Comparison of ENCODE assay signal across 28 cellular contexts in genomic region chr21:28882345-28882744, GRCh38.
"Had no signal": no experiment of that assay in that cellular context is flagged by ENCODE, and none has a peak within 500 bp of the region (broad histone marks: within the 10 kb centered on the region; RNA-seq: fewer than 3 reads in every experiment).

No MANE protein-coding gene starts in this region.

- H3K27ac ChIP-seq: neural progenitor cell, ovary, parathyroid adenoma, psoas muscle, right lobe of liver, sigmoid colon, stomach, thoracic aorta, thyroid gland, tibial nerve, upper lobe of left lung, vagina had no signal

- H3K4me1 ChIP-seq: neural progenitor cell, parathyroid adenoma had no signal

- DNase-seq: occipital lobe; ovary; posterior cingulate gyrus; psoas muscle; right cardiac atrium; right lobe of liver; sigmoid colon; small intestine; stimulated activated CD4-positive, alpha-beta T cell treated with anti-CD3 and anti-CD28 coated beads, Interleukin-15, amount 100 ng/mL, for 24 hours; stimulated activated CD4-positive, alpha-beta T cell treated with anti-CD3 and anti-CD28 coated beads, Interleukin-2, amount 100 ng/mL, for 24 hours; stimulated activated CD4-positive, alpha-beta T cell treated with anti-CD3 and anti-CD28 coated beads, Interleukin-2, amount 100 ng/mL, for 48 hours; stimulated activated CD4-positive, alpha-beta T cell treated with anti-CD3 and anti-CD28 coated beads, Interleukin-4, amount 100 ng/mL, for 24 hours; stimulated activated naive B cell treated with anti-CD40 and anti-IgM and Interleukin-4, amounts not matched to agents 10 μg/mL and 1 μg/mL and 100 μg/mL, for 72 hours; stimulated activated naive CD4-positive, alpha-beta T cell treated with Interleukin-2 at 50 U/mL for 16 hours; stomach; thyroid gland; trophoblast cell; upper lobe of left lung had no signal

- H3K4me3 Mint-ChIP-seq: nephron; neural progenitor cell; stimulated activated effector memory CD8-positive, alpha-beta T cell treated with anti-CD3 and anti-CD28 coated beads, Interleukin-12 subunit alpha, Interleukin-12 subunit beta, amount 100 ng/mL, for 72 hours; stimulated activated naive B cell treated with anti-CD40 and anti-IgM and Interleukin-4, amounts not matched to agents 10 μg/mL and 1 μg/mL and 100 μg/mL, for 72 hours; stimulated activated naive CD8-positive, alpha-beta T cell treated with anti-CD3 and anti-CD28 coated beads, Interleukin-15, Interleukin-2, amounts not matched to agents 100 ng/mL and 50 ng/mL, for 24 hours had no signal

- H3K4me3 ChIP-seq: neural progenitor cell, ovary, psoas muscle, right lobe of liver, sigmoid colon, stomach, thoracic aorta, thyroid gland, tibial nerve, upper lobe of left lung, vagina had no signal

- H3K79me2 ChIP-seq: parathyroid adenoma had no signal

- H3K9me3 ChIP-seq: ovary, psoas muscle, right lobe of liver, sigmoid colon, stomach, thoracic aorta, thyroid gland, tibial nerve, upper lobe of left lung, vagina had no signal

- H3K27me3 Mint-ChIP-seq: stimulated activated naive B cell treated with anti-CD40 and anti-IgM and Interleukin-4, amounts not matched to agents 10 μg/mL and 1 μg/mL and 100 μg/mL, for 72 hours had no signal

- FAIRE-seq: small intestine, urothelium cell line had no signal

- H2AFZ ChIP-seq: neural progenitor cell, parathyroid adenoma had no signal

- H3K27ac Mint-ChIP-seq: nephron; neural progenitor cell; progenitor cell of endocrine pancreas; stimulated activated effector memory CD8-positive, alpha-beta T cell treated with anti-CD3 and anti-CD28 coated beads, Interleukin-12 subunit alpha, Interleukin-12 subunit beta, amount 100 ng/mL, for 72 hours; stimulated activated naive B cell treated with anti-CD40 and anti-IgM and Interleukin-4, amounts not matched to agents 10 μg/mL and 1 μg/mL and 100 μg/mL, for 72 hours; stimulated activated naive CD8-positive, alpha-beta T cell treated with anti-CD3 and anti-CD28 coated beads, Interleukin-15, Interleukin-2, amounts not matched to agents 100 ng/mL and 50 ng/mL, for 24 hours had no signal

- H3K9ac ChIP-seq: neural progenitor cell, parathyroid adenoma had no signal

- H3K4me2 ChIP-seq: neural progenitor cell had no signal

- ATAC-seq: psoas muscle; right cardiac atrium; right lobe of liver; stimulated activated effector memory CD8-positive, alpha-beta T cell treated with anti-CD3 and anti-CD28 coated beads, Interleukin-12 subunit alpha, Interleukin-12 subunit beta, amount 100 ng/mL, for 72 hours; stimulated activated naive B cell treated with anti-CD40 and anti-IgM and Interleukin-4, amounts not matched to agents 10 μg/mL and 1 μg/mL and 100 μg/mL, for 72 hours had no signal

- H3K36me3 ChIP-seq: ovary had no signal

- H3K27me3 ChIP-seq: neural progenitor cell, ovary, right lobe of liver, sigmoid colon, stomach, thyroid gland, tibial nerve, upper lobe of left lung, vagina had no signal

- H3K9me3 Mint-ChIP-seq: stimulated activated effector memory CD8-positive, alpha-beta T cell treated with anti-CD3 and anti-CD28 coated beads, Interleukin-12 subunit alpha, Interleukin-12 subunit beta, amount 100 ng/mL, for 72 hours; stimulated activated naive B cell treated with anti-CD40 and anti-IgM and Interleukin-4, amounts not matched to agents 10 μg/mL and 1 μg/mL and 100 μg/mL, for 72 hours; stimulated activated naive CD8-positive, alpha-beta T cell treated with anti-CD3 and anti-CD28 coated beads, Interleukin-15, Interleukin-2, amounts not matched to agents 100 ng/mL and 50 ng/mL, for 24 hours had no signal
